In the genomic region with DNA sequence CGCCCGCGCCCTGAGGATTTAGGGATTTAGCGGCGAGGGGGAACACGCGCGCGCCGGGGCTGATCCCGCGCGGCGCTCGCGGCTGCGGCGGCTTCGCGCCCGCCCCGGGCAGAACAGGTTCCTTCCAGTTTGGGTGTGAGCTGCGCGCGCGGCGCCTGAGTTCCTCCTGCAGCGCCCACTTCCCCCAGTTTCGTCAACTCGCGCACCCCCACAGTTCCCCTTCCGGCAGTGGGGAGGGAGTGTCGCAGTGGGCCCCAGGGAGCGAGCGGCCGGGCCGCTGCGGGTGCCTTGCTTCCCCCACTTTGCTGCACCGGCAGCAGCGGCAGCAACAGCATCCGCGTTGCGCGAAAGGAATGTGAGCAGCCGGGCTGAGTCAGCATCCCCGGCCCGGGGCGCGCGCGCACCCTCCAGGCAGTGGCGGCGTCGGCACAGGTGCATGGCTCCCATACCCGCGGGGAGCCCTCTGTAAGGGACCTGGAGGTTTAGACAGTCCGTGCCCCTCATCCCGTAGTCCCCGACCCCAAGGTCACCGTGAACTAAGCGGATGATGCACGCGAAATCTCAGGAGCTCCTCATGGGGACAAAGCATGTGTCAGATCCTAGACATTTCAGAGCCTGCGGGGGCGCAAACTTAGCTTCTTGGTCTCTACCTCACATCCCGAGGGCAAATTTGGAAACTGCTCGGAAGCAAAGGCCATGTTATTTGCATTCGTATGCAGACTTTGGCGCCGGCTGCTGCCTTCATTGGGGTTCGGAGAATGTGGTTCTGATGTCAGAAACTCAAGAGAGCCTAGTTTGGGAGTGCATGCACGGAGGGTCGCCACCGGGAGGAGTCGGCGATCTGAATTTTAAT, we compare ENCODE assay signal across 1 cellular context.
TF ChIP-seq lines count a peak whose summit lies in the region.

No MANE protein-coding gene starts in this region.

TF ChIP-seq in GM12878, 131 proteins besides CTCF, POLR2A, EP300 and RAD21 (continued from another document and continues in another):
- TF ChIP-seq ESRRA (IDR thresholded peaks at IDR 0.05; ENCODE audit: low read length), result no peak
- no peak for TF ChIP-seq HDAC2 (IDR thresholded peaks at IDR 0.05)
- TF ChIP-seq MTA2 (IDR thresholded peaks at IDR 0.05; ENCODE audit: low read depth), result no peak
- TF ChIP-seq SIX5 (IDR thresholded peaks at IDR 0.05; ENCODE audit: low read depth, low read length, severe bottlenecking), result no peak
- no peak for TF ChIP-seq NR2C2 (IDR thresholded peaks at IDR 0.05; ENCODE audit: borderline replicate concordance, control insufficient read depth, insufficient read length, low read depth)
- TF ChIP-seq IRF5 (IDR thresholded peaks at IDR 0.05; ENCODE audit: borderline replicate concordance), result no peak
- TF ChIP-seq SKIL (IDR thresholded peaks at IDR 0.05; ENCODE audit: low read depth, poor library complexity, severe bottlenecking), result no peak
- TF ChIP-seq CHD1 (IDR thresholded peaks at IDR 0.05; ENCODE audit: low read depth, low read length), result no peak
- TF ChIP-seq TCF3 (IDR thresholded peaks at IDR 0.05; ENCODE audit: borderline replicate concordance, insufficient read depth, low read depth, low read length), result peak; percentile 85; the same call in 1 of the 2 replicates
- TF ChIP-seq SMAD5 (IDR thresholded peaks at IDR 0.05; ENCODE audit: low read depth), result no peak
- TF ChIP-seq FOXM1 (IDR thresholded peaks at IDR 0.05; ENCODE audit: low read depth, low read length), result no peak
- TF ChIP-seq BACH1 (IDR thresholded peaks at IDR 0.05; ENCODE audit: borderline replicate concordance), result peak; percentile 90
- no peak for TF ChIP-seq MEF2A (IDR thresholded peaks at IDR 0.05; ENCODE audit: insufficient read depth, low read depth, low read length)
- no peak for TF ChIP-seq BCL11A (IDR thresholded peaks at IDR 0.05; ENCODE audit: low read depth, low read length)
- no peak for TF ChIP-seq PBX3 (IDR thresholded peaks at IDR 0.05; ENCODE audit: insufficient replicate concordance, low read depth, low read length)
- peak; percentile 87; the same call in 1 of the 2 replicates for TF ChIP-seq TAF1 (IDR thresholded peaks at IDR 0.05; ENCODE audit: borderline replicate concordance, low read depth, low read length)
- TF ChIP-seq ZNF384 (IDR thresholded peaks at IDR 0.05; ENCODE audit: borderline replicate concordance, low read depth, low read length), result no peak
- TF ChIP-seq CREB1 (IDR thresholded peaks at IDR 0.05; ENCODE audit: low read depth), result peak; percentile 71
- no peak for TF ChIP-seq RAD51 (IDR thresholded peaks at IDR 0.05)
- TF ChIP-seq, protein P1, sequence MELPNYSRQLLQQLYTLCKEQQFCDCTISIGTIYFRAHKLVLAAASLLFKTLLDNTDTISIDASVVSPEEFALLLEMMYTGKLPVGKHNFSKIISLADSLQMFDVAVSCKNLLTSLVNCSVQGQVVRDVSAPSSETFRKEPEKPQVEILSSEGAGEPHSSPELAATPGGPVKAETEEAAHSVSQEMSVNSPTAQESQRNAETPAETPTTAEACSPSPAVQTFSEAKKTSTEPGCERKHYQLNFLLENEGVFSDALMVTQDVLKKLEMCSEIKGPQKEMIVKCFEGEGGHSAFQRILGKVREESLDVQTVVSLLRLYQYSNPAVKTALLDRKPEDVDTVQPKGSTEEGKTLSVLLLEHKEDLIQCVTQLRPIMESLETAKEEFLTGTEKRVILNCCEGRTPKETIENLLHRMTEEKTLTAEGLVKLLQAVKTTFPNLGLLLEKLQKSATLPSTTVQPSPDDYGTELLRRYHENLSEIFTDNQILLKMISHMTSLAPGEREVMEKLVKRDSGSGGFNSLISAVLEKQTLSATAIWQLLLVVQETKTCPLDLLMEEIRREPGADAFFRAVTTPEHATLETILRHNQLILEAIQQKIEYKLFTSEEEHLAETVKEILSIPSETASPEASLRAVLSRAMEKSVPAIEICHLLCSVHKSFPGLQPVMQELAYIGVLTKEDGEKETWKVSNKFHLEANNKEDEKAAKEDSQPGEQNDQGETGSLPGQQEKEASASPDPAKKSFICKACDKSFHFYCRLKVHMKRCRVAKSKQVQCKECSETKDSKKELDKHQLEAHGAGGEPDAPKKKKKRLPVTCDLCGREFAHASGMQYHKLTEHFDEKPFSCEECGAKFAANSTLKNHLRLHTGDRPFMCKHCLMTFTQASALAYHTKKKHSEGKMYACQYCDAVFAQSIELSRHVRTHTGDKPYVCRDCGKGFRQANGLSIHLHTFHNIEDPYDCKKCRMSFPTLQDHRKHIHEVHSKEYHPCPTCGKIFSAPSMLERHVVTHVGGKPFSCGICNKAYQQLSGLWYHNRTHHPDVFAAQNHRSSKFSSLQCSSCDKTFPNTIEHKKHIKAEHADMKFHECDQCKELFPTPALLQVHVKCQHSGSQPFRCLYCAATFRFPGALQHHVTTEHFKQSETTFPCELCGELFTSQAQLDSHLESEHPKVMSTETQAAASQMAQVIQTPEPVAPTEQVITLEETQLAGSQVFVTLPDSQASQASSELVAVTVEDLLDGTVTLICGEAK (IDR thresholded peaks at IDR 0.05; ENCODE audit: borderline replicate concordance), result no peak
- TF ChIP-seq, protein P2, sequence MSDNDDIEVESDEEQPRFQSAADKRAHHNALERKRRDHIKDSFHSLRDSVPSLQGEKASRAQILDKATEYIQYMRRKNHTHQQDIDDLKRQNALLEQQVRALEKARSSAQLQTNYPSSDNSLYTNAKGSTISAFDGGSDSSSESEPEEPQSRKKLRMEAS (IDR thresholded peaks at IDR 0.05; ENCODE audit: low read depth, low read length), result peak; percentile 34
- TF ChIP-seq KAT2A (conservative IDR thresholded peaks at IDR 0.05; ENCODE audit: control insufficient read depth, low read depth, low read length), result no peak
- no peak; the same call in 1 of the 2 replicates for TF ChIP-seq NR2F1 (conservative IDR thresholded peaks at IDR 0.05)
- no peak for TF ChIP-seq CUX1 (IDR thresholded peaks at IDR 0.05; ENCODE audit: insufficient replicate concordance, low read depth, low read length)
- no peak for TF ChIP-seq MYB (IDR thresholded peaks at IDR 0.05; ENCODE audit: borderline replicate concordance, low read depth, low read length)
- TF ChIP-seq BRCA1 (IDR thresholded peaks at IDR 0.05; ENCODE audit: low read depth, low read length), result no peak
- no peak for TF ChIP-seq RELA (IDR thresholded peaks at IDR 0.05; ENCODE audit: borderline replicate concordance, partially characterized antibody)
- TF ChIP-seq RUNX3 (IDR thresholded peaks at IDR 0.05; ENCODE audit: low read length), result peak; percentile 46; the same call in 1 of the 2 replicates
- peak; percentile 31; the same call in 1 of the 2 replicates for TF ChIP-seq LARP7 (IDR thresholded peaks at IDR 0.05)
- no peak for TF ChIP-seq ZNF207 (IDR thresholded peaks at IDR 0.05; ENCODE audit: borderline replicate concordance)
- TF ChIP-seq SRF (IDR thresholded peaks at IDR 0.05; ENCODE audit: low read depth in 2 of 2, low read length in 2 of 2), result peak in 1 of 2 experiments; percentile 35; a peak in 1 of 4 replicates
- TF ChIP-seq, protein P3, sequence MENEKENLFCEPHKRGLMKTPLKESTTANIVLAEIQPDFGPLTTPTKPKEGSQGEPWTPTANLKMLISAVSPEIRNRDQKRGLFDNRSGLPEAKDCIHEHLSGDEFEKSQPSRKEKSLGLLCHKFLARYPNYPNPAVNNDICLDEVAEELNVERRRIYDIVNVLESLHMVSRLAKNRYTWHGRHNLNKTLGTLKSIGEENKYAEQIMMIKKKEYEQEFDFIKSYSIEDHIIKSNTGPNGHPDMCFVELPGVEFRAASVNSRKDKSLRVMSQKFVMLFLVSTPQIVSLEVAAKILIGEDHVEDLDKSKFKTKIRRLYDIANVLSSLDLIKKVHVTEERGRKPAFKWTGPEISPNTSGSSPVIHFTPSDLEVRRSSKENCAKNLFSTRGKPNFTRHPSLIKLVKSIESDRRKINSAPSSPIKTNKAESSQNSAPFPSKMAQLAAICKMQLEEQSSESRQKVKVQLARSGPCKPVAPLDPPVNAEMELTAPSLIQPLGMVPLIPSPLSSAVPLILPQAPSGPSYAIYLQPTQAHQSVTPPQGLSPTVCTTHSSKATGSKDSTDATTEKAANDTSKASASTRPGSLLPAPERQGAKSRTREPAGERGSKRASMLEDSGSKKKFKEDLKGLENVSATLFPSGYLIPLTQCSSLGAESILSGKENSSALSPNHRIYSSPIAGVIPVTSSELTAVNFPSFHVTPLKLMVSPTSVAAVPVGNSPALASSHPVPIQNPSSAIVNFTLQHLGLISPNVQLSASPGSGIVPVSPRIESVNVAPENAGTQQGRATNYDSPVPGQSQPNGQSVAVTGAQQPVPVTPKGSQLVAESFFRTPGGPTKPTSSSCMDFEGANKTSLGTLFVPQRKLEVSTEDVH (IDR thresholded peaks at IDR 0.05; ENCODE audit: low read depth, partially characterized antibody), result no peak
- no peak for TF ChIP-seq TCF7 (IDR thresholded peaks at IDR 0.05; ENCODE audit: borderline replicate concordance)
- TF ChIP-seq GABPA (IDR thresholded peaks at IDR 0.05; ENCODE audit: low read depth), result peak; percentile 68; the same call in 1 of the 2 replicates
- no peak for TF ChIP-seq NFXL1 (IDR thresholded peaks at IDR 0.05; ENCODE audit: borderline replicate concordance)
- no peak for TF ChIP-seq ZNF622 (IDR thresholded peaks at IDR 0.05)
- TF ChIP-seq IKZF2 (IDR thresholded peaks at IDR 0.05), result peak; percentile 50 to 64; a peak in 3 of 4 replicates
- no peak for TF ChIP-seq SUPT20H (IDR thresholded peaks at IDR 0.05; ENCODE audit: borderline replicate concordance, control insufficient read depth, low read depth, low read length)
- no peak for TF ChIP-seq SMAD1 (IDR thresholded peaks at IDR 0.05; ENCODE audit: low read depth, partially characterized antibody)
- TF ChIP-seq EZH2 (IDR thresholded peaks at IDR 0.05; ENCODE audit: borderline replicate concordance, control insufficient read depth, low read depth, low read length), result no peak
- peak; percentile 63; the same call in 1 of the 2 replicates for TF ChIP-seq SIN3A (IDR thresholded peaks at IDR 0.05; ENCODE audit: low read depth, low read length)
- TF ChIP-seq RBBP5 (conservative IDR thresholded peaks at IDR 0.05), result 0 out of 2 replicates have a peak, but pooled peaks have one; percentile 14
- 0 out of 2 replicates have a peak, but pooled peaks have one; percentile 40 for TF ChIP-seq CHD2 (IDR thresholded peaks at IDR 0.05; ENCODE audit: borderline replicate concordance, low read depth, low read length)
